Comparison of ENCODE assay signal across 20 cellular contexts in genomic region chr14:85090681-85091080, GRCh38.
DNase-seq lines count a peak whose midpoint lies in the region; FAIRE-seq and TF ChIP-seq lines count a peak whose summit lies in the region.
"Had no signal": no experiment of that assay in that cellular context is flagged by ENCODE, and none has a peak within 500 bp of the region (broad histone marks: within the 10 kb centered on the region; RNA-seq: fewer than 3 reads in every experiment).

No MANE protein-coding gene starts in this region.

- no peak overlapping the region for H3K4me3 Mint-ChIP-seq in CD8-positive, alpha-beta memory T cell
- H3K4me3 Mint-ChIP-seq: CD4-positive, alpha-beta memory T cell had no signal

- peaks cover 1 to 16% (median 5%) of the 10 kb centered on the region in 5 donors for H3K9me3 Mint-ChIP-seq in CD8-positive, alpha-beta memory T cell

- H3K9me3 ChIP-seq in endothelial cell of umbilical vein (replicated peaks; ENCODE audit: control insufficient read depth, insufficient read depth, low read length): no peaks in the 10 kb centered on the region
- no peaks in the 10 kb centered on the region for H3K9me3 ChIP-seq in CD8-positive, alpha-beta memory T cell (ENCODE audit: low read length)
- no peaks in the 10 kb centered on the region for H3K9me3 ChIP-seq in WERI-Rb-1 (ENCODE audit: severe bottlenecking)
- H3K9me3 ChIP-seq: A549, BLaER1 had no signal

- BruUV-seq in endothelial cell of umbilical vein (replicated peaks; lab: Mats Ljungman, UMichigan): no TSS peak

- POLR2A ChIA-PET in endothelial cell of umbilical vein (lab: Charles Lee): no interaction called here
- POLR2A ChIA-PET in CD8-positive, alpha-beta memory T cell (lab: Charles Lee): no interaction called here

- CTCF ChIA-PET in endothelial cell of umbilical vein (lab: Charles Lee): no interaction called here
- CTCF ChIA-PET in CD8-positive, alpha-beta memory T cell (lab: Charles Lee): no interaction called here

- no peak for TF ChIP-seq POLR2A in endothelial cell of umbilical vein (IDR thresholded peaks at IDR 0.05; ENCODE audit: low read depth, low read length)

- H3K4me1 ChIP-seq in endothelial cell of umbilical vein (ENCODE audit: control insufficient read depth, extremely low read depth, insufficient read depth, low read length): no peaks in the 10 kb centered on the region
- H3K4me1 ChIP-seq in CD8-positive, alpha-beta memory T cell (ENCODE audit: insufficient read depth, low read length): no peaks in the 10 kb centered on the region
- H3K4me1 ChIP-seq: A549, BLaER1 had no signal

- DNase-seq in HCEC 1CT: peak; percentile 5
- peak; percentile 58 for DNase-seq in amniotic epithelial cell (ENCODE audit: low read depth)
- DNase-seq in endothelial cell of umbilical vein (ENCODE audit: low read depth, low spot score): no peak
- DNase-seq in kidney glomerular epithelial cell (lab: John Stamatoyannopoulos, UW): peak; percentile 7
- no peak for DNase-seq in CD8-positive, alpha-beta memory T cell
- DNase-seq in WERI-Rb-1: no peak
- no peak for DNase-seq in GM03348 (ENCODE audit: low spot score)
- DNase-seq: Calu3; CD4-positive, alpha-beta memory T cell; NCI-H1105; NCI-H1694; NCI-H2227 treated with DMSO at 0.1 percent for 48 hours; NCI-H524 treated with DMSO at 0.1 percent for 48 hours; PC-9; SIG-M5 had no signal

- no peak overlapping the region for H3K27ac ChIP-seq in endothelial cell of umbilical vein (ENCODE audit: insufficient read depth, low read depth, low read length)
- H3K27ac ChIP-seq in CD8-positive, alpha-beta memory T cell (ENCODE audit: low read depth, low read length): no peak overlapping the region
- no peak overlapping the region for H3K27ac ChIP-seq in WERI-Rb-1
- H3K27ac ChIP-seq: A549, BLaER1, PC-9, RWPE1 had no signal

- dilution Hi-C loops in endothelial cell of umbilical vein (cut with MboI; ENCODE audit: extremely low pct_ligation_motif_present, low sequenced_read_pairs): no loop called here

- H3K27ac Mint-ChIP-seq in CD8-positive, alpha-beta memory T cell: no peak overlapping the region
- H3K27ac Mint-ChIP-seq: CD4-positive, alpha-beta memory T cell had no signal

- no peaks in the 10 kb centered on the region for H3K79me2 ChIP-seq in endothelial cell of umbilical vein (ENCODE audit: control insufficient read depth, insufficient read depth, low read length)

- intact Hi-C loops in endothelial cell of umbilical vein (cut with micrococcal nuclease): no loop called here

- H3K36me3 ChIP-seq in endothelial cell of umbilical vein (ENCODE audit: control insufficient read depth in 2 of 2, extremely low read depth in 1 of 2, insufficient read depth in 2 of 2, low read length in 2 of 2) (no peaks in the 10 kb centered on the region), WERI-Rb-1 (no peaks in the 10 kb centered on the region)
- no peaks in the 10 kb centered on the region for H3K36me3 ChIP-seq in CD8-positive, alpha-beta memory T cell (ENCODE audit: insufficient read depth, low read length)
- H3K36me3 ChIP-seq: BLaER1 had no signal

- H3K36me3 Mint-ChIP-seq in CD8-positive, alpha-beta memory T cell: no peaks in the 10 kb centered on the region
- H3K36me3 Mint-ChIP-seq: CD4-positive, alpha-beta memory T cell had no signal

- no peaks in the 10 kb centered on the region for H4K20me1 ChIP-seq in endothelial cell of umbilical vein (replicated peaks; ENCODE audit: control insufficient read depth, extremely low read depth, insufficient read depth, low read length)
- H4K20me1 ChIP-seq: BLaER1 had no signal

- H3K27me3 Mint-ChIP-seq in CD8-positive, alpha-beta memory T cell: no peaks in the 10 kb centered on the region
- H3K27me3 Mint-ChIP-seq: CD4-positive, alpha-beta memory T cell had no signal

- no peak overlapping the region for H3K9ac ChIP-seq in endothelial cell of umbilical vein (replicated peaks; ENCODE audit: extremely low read depth, insufficient read depth, low read length)
- H3K9ac ChIP-seq: BLaER1 had no signal

- H3K27me3 ChIP-seq in endothelial cell of umbilical vein (ENCODE audit: control insufficient read depth in 2 of 2, insufficient read depth in 2 of 2, low read length in 2 of 2) (no peaks in the 10 kb centered on the region), WERI-Rb-1 (ENCODE audit: insufficient read depth, low read depth, severe bottlenecking) (no peaks in the 10 kb centered on the region)
- no peaks in the 10 kb centered on the region for H3K27me3 ChIP-seq in CD8-positive, alpha-beta memory T cell (ENCODE audit: insufficient read depth, low read length, poor library complexity, severe bottlenecking)
- H3K27me3 ChIP-seq: BLaER1 had no signal

- TF ChIP-seq CTCF in endothelial cell of umbilical vein (IDR thresholded peaks at IDR 0.05; ENCODE audit: extremely low read depth in 1 of 2, insufficient read depth in 1 of 2, low read depth in 1 of 2, low read length in 2 of 2): no peak
- TF ChIP-seq CTCF in WERI-Rb-1 (IDR thresholded peaks at IDR 0.05; ENCODE audit: low read depth, low read length): no peak

- no peaks in the 10 kb centered on the region for H3K9me1 ChIP-seq in endothelial cell of umbilical vein (replicated peaks; ENCODE audit: control insufficient read depth, extremely low read depth, insufficient read depth, low read length)

- no peak overlapping the region for H2AFZ ChIP-seq in endothelial cell of umbilical vein (ENCODE audit: low read depth, low read length)
- H2AFZ ChIP-seq: PC-9 had no signal

- peak; percentile 18 for FAIRE-seq in endothelial cell of umbilical vein (lab: Jason Lieb, UNC)
- FAIRE-seq: A549, H54, K562 had no signal

- no peak overlapping the region for H3K4me2 ChIP-seq in endothelial cell of umbilical vein (ENCODE audit: insufficient read depth, low read length)
- H3K4me2 ChIP-seq: A549, BLaER1, PC-9 had no signal

- H3K4me3 ChIP-seq in endothelial cell of umbilical vein (replicated peaks in 1 of 3; ENCODE audit: insufficient read depth in 1 of 3, low read depth in 1 of 3, low read length in 3 of 3) (no peak overlapping the region), WERI-Rb-1 (ENCODE audit: low read depth, low read length) (no peak overlapping the region)
- H3K4me3 ChIP-seq in CD8-positive, alpha-beta memory T cell (ENCODE audit: low read length): no peak overlapping the region
- H3K4me3 ChIP-seq: A549, BLaER1, K562, PC-9 had no signal

- H3K4me1 Mint-ChIP-seq in CD8-positive, alpha-beta memory T cell: no peaks in the 10 kb centered on the region
- H3K4me1 Mint-ChIP-seq: CD4-positive, alpha-beta memory T cell had no signal

TF ChIP-seq in endothelial cell of umbilical vein, 7 proteins besides CTCF, POLR2A, EP300 and RAD21:
- TF ChIP-seq EZH2 (IDR thresholded peaks at IDR 0.05; ENCODE audit: borderline replicate concordance, low read depth, low read length, severe bottlenecking) (no peak), MYC (IDR thresholded peaks at IDR 0.05; ENCODE audit: low read depth, low read length) (no peak), GATA2 (IDR thresholded peaks at IDR 0.05; ENCODE audit: insufficient read depth, insufficient read length, low read depth, low read length) (no peak), POLR2AphosphoS5 (IDR thresholded peaks at IDR 0.05; ENCODE audit: insufficient read depth, low read depth, low read length) (no peak), MAX (IDR thresholded peaks at IDR 0.05; ENCODE audit: insufficient read depth, insufficient read length) (no peak), FOS (IDR thresholded peaks at IDR 0.05; ENCODE audit: borderline replicate concordance, insufficient read depth, low read length) (no peak), JUN (IDR thresholded peaks at IDR 0.05; ENCODE audit: borderline replicate concordance, insufficient read depth, insufficient read length, low read depth) (no peak)

Comparison
In these comparisons a context has a peak if more than half of its experiments do, and no peak if none do; other contexts are left out.
1. DNase-seq: peak in HCEC 1CT (single experiment), amniotic epithelial cell (single experiment) and kidney glomerular epithelial cell (single experiment); none in endothelial cell of umbilical vein (single experiment), CD8-positive, alpha-beta memory T cell (0 of 5), WERI-Rb-1 (single experiment) and GM03348 (single experiment).